ENCODE assay signal across 21 cellular contexts in genomic region chr9:100409176-100409556, GRCh38.
"Had no signal": no experiment of that assay in that cellular context is flagged by ENCODE, and none has a peak within 500 bp of the region (broad histone marks: within the 10 kb centered on the region; RNA-seq: fewer than 3 reads in every experiment).

No MANE protein-coding gene starts in this region.

- H3K9me3 Mint-ChIP-seq: activated naive CD8-positive, alpha-beta T cell treated with anti-CD3 and anti-CD28 coated beads for 36 hours; activated T-cell treated with anti-CD3 and anti-CD28 coated beads, Interleukin-2, amount 50 U/mL, for 24 hours; activated T-helper 17 cell treated with anti-CD3 and anti-CD28 coated beads, Interleukin-2, amount 50 U/mL, for 72 hours; central memory CD8-positive, alpha-beta T cell had no signal

- H3K27me3 ChIP-seq: dorsolateral prefrontal cortex, sigmoid colon, upper lobe of right lung had no signal

- H3K4me3 ChIP-seq: dorsolateral prefrontal cortex, esophagus squamous epithelium, gastroesophageal sphincter, heart left ventricle, sigmoid colon, upper lobe of right lung had no signal

- H3K27ac ChIP-seq: dorsolateral prefrontal cortex, esophagus squamous epithelium, gastroesophageal sphincter, heart left ventricle, sigmoid colon, upper lobe of right lung had no signal

- H3K9me3 ChIP-seq: esophagus squamous epithelium, gastroesophageal sphincter, heart left ventricle, sigmoid colon, upper lobe of right lung had no signal

- H3K27ac Mint-ChIP-seq: activated CD4-positive, alpha-beta T cell treated with anti-CD3 and anti-CD28 coated beads for 36 hours; activated naive CD8-positive, alpha-beta T cell treated with anti-CD3 and anti-CD28 coated beads for 36 hours; activated T-cell treated with anti-CD3 and anti-CD28 coated beads, Interleukin-2, amount 50 U/mL, for 24 hours; activated T-helper 17 cell treated with anti-CD3 and anti-CD28 coated beads, Interleukin-2, amount 50 U/mL, for 72 hours; memory B cell; WTC11 had no signal

- H3K36me3 Mint-ChIP-seq: activated naive CD8-positive, alpha-beta T cell treated with anti-CD3 and anti-CD28 coated beads for 36 hours had no signal

- H3K4me3 Mint-ChIP-seq: activated CD4-positive, alpha-beta T cell treated with anti-CD3 and anti-CD28 coated beads for 36 hours; activated naive CD8-positive, alpha-beta T cell treated with anti-CD3 and anti-CD28 coated beads for 36 hours; activated T-cell treated with anti-CD3 and anti-CD28 coated beads, Interleukin-2, amount 50 U/mL, for 24 hours; activated T-helper 17 cell treated with anti-CD3 and anti-CD28 coated beads, Interleukin-2, amount 50 U/mL, for 72 hours; central memory CD8-positive, alpha-beta T cell; memory B cell; WTC11 had no signal

- H3K36me3 ChIP-seq: esophagus squamous epithelium, gastroesophageal sphincter, heart left ventricle, sigmoid colon, upper lobe of right lung had no signal

- DNase-seq: activated CD4-positive, alpha-beta T cell treated with anti-CD3 and anti-CD28 coated beads for 36 hours; activated CD4-positive, alpha-beta T cell treated with anti-CD3 and anti-CD28 coated beads, Interleukin-2, amount 50 U/mL, for 4 hours; activated CD8-positive, alpha-beta memory T cell treated with anti-CD3 and anti-CD28 coated beads for 24 hours; activated CD8-positive, alpha-beta memory T cell treated with anti-CD3 and anti-CD28 coated beads, Interleukin-2, amount 50 U/mL, for 4 hours; activated naive CD8-positive, alpha-beta T cell treated with anti-CD3 and anti-CD28 coated beads for 36 hours; activated T-cell treated with anti-CD3 and anti-CD28 coated beads, Interleukin-2, amount 50 U/mL, for 24 hours; dorsolateral prefrontal cortex; esophagus squamous epithelium; heart left ventricle; left cardiac atrium; posterior cingulate gyrus; sigmoid colon; stimulated activated CD4-positive, alpha-beta T cell treated with anti-CD3 and anti-CD28 coated beads, Interleukin-4, amount 100 ng/mL, for 24 hours; stimulated activated naive CD8-positive, alpha-beta T cell treated with anti-CD3 and anti-CD28 coated beads, Interleukin-15, Interleukin-2, amounts not matched to agents 100 U/mL and 50 U/mL, for 24 hours; T-helper 9 cell; upper lobe of right lung had no signal
